In genomic region chr22:18968011-18968749, GRCh38 we compare ENCODE assay signal across 11 cellular contexts. TPM values are rescaled to one million over a fixed set of nuclear protein-coding genes. Genes with fewer than 3 reads are reported as not detected.
DNase-seq lines count a peak whose midpoint lies in the region; ATAC-seq and TF ChIP-seq lines count a peak whose summit lies in the region.
"Had no signal": no experiment of that assay in that cellular context is flagged by ENCODE, and none has a peak within 500 bp of the region (broad histone marks: within the 10 kb centered on the region; RNA-seq: fewer than 3 reads in every experiment).

No MANE protein-coding gene starts in this region.

- H3K4me1 ChIP-seq in lower lobe of right lung (peaks cover 8% of the 10 kb centered on the region), spleen (peaks cover 0 to 45% (median 18%) of the 10 kb centered on the region in 6 donors)

- no peaks in the 10 kb centered on the region for H3K4me1 Mint-ChIP-seq in HFFc6 (ENCODE audit: low read depth)

- H3K27me3 Mint-ChIP-seq in HFFc6 (ENCODE audit: insufficient read depth), result peaks cover 5% of the 10 kb centered on the region

- peaks cover 30% of the 10 kb centered on the region for H3K27me3 ChIP-seq in lower lobe of right lung (ENCODE audit: low read depth)
- peaks cover 0 to 59% (median 20%) of the 10 kb centered on the region in 7 donors for H3K27me3 ChIP-seq in spleen (replicated peaks in 1 of 7)

- peak; percentile 56 for DNase-seq in AG08396 (ENCODE audit: low spot score)
- peak; percentile 16 for DNase-seq in HFFc6
- peak; percentile 18 to 35 for DNase-seq in cardiac fibroblast (ENCODE audit: low read depth in 2 of 2)
- peak; percentile 52 for DNase-seq in lower lobe of right lung
- DNase-seq in HuH-7.5 (ENCODE audit: low spot score), result no peak
- DNase-seq in spleen, result no peak
- DNase-seq: activated effector memory CD4-positive, alpha-beta T cell treated with Interleukin-2 at 50 U/mL for 16 hours; CD4-positive, alpha-beta memory T cell; T1000 had no signal

- H3K4me3 Mint-ChIP-seq in HFFc6, result no peak overlapping the region
- H3K4me3 Mint-ChIP-seq: CD4-positive, alpha-beta memory T cell had no signal

- H3K9me3 ChIP-seq in lower lobe of right lung (no peaks in the 10 kb centered on the region), spleen (no peaks in the 10 kb centered on the region)

- no peaks in the 10 kb centered on the region for H3K36me3 Mint-ChIP-seq in HFFc6 (ENCODE audit: low read depth)
- H3K36me3 Mint-ChIP-seq: CD4-positive, alpha-beta memory T cell had no signal

- no peak for TF ChIP-seq POLR2A in spleen (IDR thresholded peaks at IDR 0.05)

- ATAC-seq in lower lobe of right lung (peak in 1 of 2 donors; percentile 30), GM19463 (IDR thresholded peaks at IDR 0.05; ENCODE audit: unreplicated experiment) (no peak), GM21528 (IDR thresholded peaks at IDR 0.05; ENCODE audit: low FRiP score, unreplicated experiment) (no peak)

- H3K36me3 ChIP-seq in lower lobe of right lung (no peaks in the 10 kb centered on the region), spleen (no peaks in the 10 kb centered on the region)

- TF ChIP-seq CTCF in HFFc6 (IDR thresholded peaks at IDR 0.05) (no peak), cardiac fibroblast (IDR thresholded peaks at IDR 0.05; ENCODE audit: low read depth, low read length) (no peak), lower lobe of right lung (IDR thresholded peaks at IDR 0.05) (no peak), spleen (IDR thresholded peaks at IDR 0.05 in 8 of 11, conservative IDR thresholded peaks at IDR 0.05 in 3 of 11) (no peak)

- intact Hi-C loops in lower lobe of right lung (cut with DNase I), result no loop called here
- intact Hi-C loops in spleen (cut with DNase I; ENCODE audit: low total_unique reads), result no loop called here

- no peak overlapping the region for H3K27ac ChIP-seq in lower lobe of right lung
- no peak overlapping the region for H3K27ac ChIP-seq in spleen

- no peak overlapping the region for H3K27ac Mint-ChIP-seq in HFFc6
- H3K27ac Mint-ChIP-seq: CD4-positive, alpha-beta memory T cell had no signal

- WGBS in spleen, 5 donors, result 31 to 68% (median 59%) methylated on average over 4 to 20 of the region's 20 CpGs

- H3K4me3 ChIP-seq in cardiac fibroblast (replicated peaks in 1 of 2; ENCODE audit: low read depth in 2 of 2, low read length in 2 of 2) (no peak overlapping the region), lower lobe of right lung (no peak overlapping the region), spleen (no peak overlapping the region)

- no peaks in the 10 kb centered on the region for H3K9me3 Mint-ChIP-seq in HFFc6

RNA-seq across cellular contexts. Expression of gene PRODH, which starts 32.1 kb away (rescaled TPM):
- not detected for total RNA-seq in HFFc6 (2021; fragmentation: NEBNext Ultra II Directional; extraction: Animal tissue kit (Norgen Biotek cat#: 25700))
- 33.9 TPM for total RNA-seq in lower lobe of right lung
- 1 to 10 TPM in 3 of 7 donors, under 1 TPM in 1, not detected in 3; 0.66 to 4.0 (median 1.5) TPM for total RNA-seq in spleen
- polyA plus RNA-seq in spleen, result under 1 TPM; 0.55 to 0.70 (median 0.63) TPM

Comparison
In these comparisons a context has a peak if more than half of its experiments do, and no peak if none do; other contexts are left out.
1. DNase-seq: peak in AG08396 (single experiment), HFFc6 (single experiment), cardiac fibroblast (2 of 2) and lower lobe of right lung (single experiment); none in HuH-7.5 (single experiment) and spleen (single experiment).